In genomic region chr1:231240531-231240882, GRCh38 we compare ENCODE assay signal across 8 cellular contexts. TPM values are rescaled to one million over a fixed set of nuclear protein-coding genes. Genes with fewer than 3 reads are reported as not detected.
DNase-seq lines count a peak whose midpoint lies in the region; ATAC-seq and TF ChIP-seq lines count a peak whose summit lies in the region.

No MANE protein-coding gene starts in this region.

- ATAC-seq in Right ventricle myocardium superior (ENCODE audit: poor library complexity) = peak; percentile 2
- no peak for ATAC-seq in Right ventricle myocardium inferior

- H3K27me3 ChIP-seq in NT2/D1 (ENCODE audit: insufficient read depth, insufficient read length) (no peaks in the 10 kb centered on the region), dorsolateral prefrontal cortex (no peaks in the 10 kb centered on the region), mucosa of stomach (ENCODE audit: control insufficient read depth, insufficient read depth, low read length) (no peaks in the 10 kb centered on the region)

- peak overlapping the region; percentile 89 for H3K9ac ChIP-seq in NT2/D1 (ENCODE audit: insufficient read length, low read depth)
- peak overlapping the region; percentile 84 for H3K9ac ChIP-seq in mucosa of stomach (ENCODE audit: low read length)

- H3K4me1 ChIP-seq in NT2/D1 (ENCODE audit: insufficient read depth, insufficient read length) (no peaks in the 10 kb centered on the region), mucosa of stomach (ENCODE audit: control insufficient read depth, insufficient read depth, low read length) (peaks cover 34% of the 10 kb centered on the region)

- peak overlapping the region; percentile 90 for H3K4me3 ChIP-seq in NT2/D1 (ENCODE audit: insufficient read length, low read depth)
- H3K4me3 ChIP-seq in dorsolateral prefrontal cortex = peak overlapping the region; percentile 63 to 99 (median 91)
- H3K4me3 ChIP-seq in mucosa of stomach (ENCODE audit: low read length) = peak overlapping the region; percentile 44

- H3K27ac ChIP-seq in dorsolateral prefrontal cortex = peak overlapping the region in 52 of 59 donors; percentile 7 to 91 (median 81)

- intact Hi-C loops in Right ventricle myocardium superior (cut with DNase I) = no loop called here
- intact Hi-C loops in Right ventricle myocardium inferior (cut with DNase I) = loop anchor here (10.0 kb wide), 2 partner anchors 184 to 364 kb away; partner anchors contain the start of gene EGLN1
- intact Hi-C loops in dorsolateral prefrontal cortex (cut with DNase I) = loop anchor here (2.0 to 5.0 kb wide), 3 partner anchors 97 to 182 kb away; partner anchors contain the start of genes SPRTN (in 2 of the 2), EGLN1 (in 1 of the 2) and EXOC8 (in 1 of the 2)

- DNase-seq in Right ventricle myocardium superior = no peak
- DNase-seq in Right ventricle myocardium inferior (ENCODE audit: missing footprints) = no peak
- no peak for DNase-seq in NT2/D1 (ENCODE audit: low read depth, low spot score)
- DNase-seq in dorsolateral prefrontal cortex = no peak
- no peak for DNase-seq in NCI-H2107 treated with DMSO at 0.1 percent for 48 hours (lab: John Stamatoyannopoulos, UW; ENCODE audit: unreplicated experiment)
- DNase-seq in NOMO-1 treated with dmso at 0.1 percent for 144 hours (lab: John Stamatoyannopoulos, UW; ENCODE audit: unreplicated experiment) = no peak
- no peak for DNase-seq in NCI-H524 treated with DMSO at 0.1 percent for 48 hours (lab: John Stamatoyannopoulos, UW)

- H3K9me3 ChIP-seq in NT2/D1 (ENCODE audit: insufficient read depth, low read length) (no peaks in the 10 kb centered on the region), mucosa of stomach (ENCODE audit: control insufficient read depth, low read length) (no peaks in the 10 kb centered on the region)

- H3K36me3 ChIP-seq in NT2/D1 (ENCODE audit: insufficient read depth, insufficient read length, low read length) (peaks cover 34% of the 10 kb centered on the region), mucosa of stomach (ENCODE audit: control insufficient read depth, insufficient read depth, low read length) (peaks cover 5% of the 10 kb centered on the region)

- TF ChIP-seq CTCF in dorsolateral prefrontal cortex (IDR thresholded peaks at IDR 0.05 in 54 of 56, conservative IDR thresholded peaks at IDR 0.05 in 2 of 56; ENCODE audit: low read depth in 1 of 56, partially characterized antibody in 56 of 56) = no peak

RNA-seq across cellular contexts. Expression of gene GNPAT, which starts 0.5 kb away (rescaled TPM):
- total RNA-seq in Right ventricle myocardium superior (61.0 TPM), Right ventricle myocardium inferior (59.1 TPM), dorsolateral prefrontal cortex (10 to 100 TPM; 23.2 to 39.6 (median 30.0) TPM)
